Comparison of ENCODE assay signal across 8 cellular contexts in the genomic region with DNA sequence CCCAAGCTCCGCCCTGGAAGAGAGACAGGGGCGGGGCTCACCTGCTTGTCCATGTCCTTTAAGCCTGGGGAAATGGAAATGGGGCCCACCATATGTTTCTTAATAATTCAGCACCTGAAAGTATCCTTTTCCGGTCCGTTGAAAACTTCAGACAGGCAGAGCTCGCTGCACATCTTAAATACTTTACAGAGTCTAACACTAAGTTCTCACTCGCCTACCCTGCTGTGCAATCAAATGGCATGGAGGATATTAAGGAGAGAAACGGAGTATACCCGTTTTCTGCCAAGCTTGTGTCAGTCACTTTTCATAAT. TPM values are rescaled to one million over a fixed set of nuclear protein-coding genes. Genes with fewer than 3 reads are reported as not detected.
DNase-seq lines count a peak whose midpoint lies in the region; TF ChIP-seq lines count a peak whose summit lies in the region.

No MANE protein-coding gene starts in this region.

- no peaks in the 10 kb centered on the region for H3F3A ChIP-seq in neural cell (ENCODE audit: insufficient read depth, low read length, poor library complexity, severe bottlenecking)

- peaks cover 0 to 1% (median 0%) of the 10 kb centered on the region in 7 donors for H3K9me3 Mint-ChIP-seq in CD14-positive monocyte

- H3K4me2 ChIP-seq in Karpas-422 (ENCODE audit: low read depth, low read length, poor library complexity, severe bottlenecking) (peak overlapping the region; percentile 12), neural cell (ENCODE audit: low read length) (no peak overlapping the region)

- DNase-seq in CD14-positive monocyte (ENCODE audit: low spot score) (no peak), Karpas-422 (no peak), dorsolateral prefrontal cortex (no peak), HUDEP-2 (lab: John Stamatoyannopoulos, UW; ENCODE audit: unreplicated experiment in 76 of 76) (no peak), HK-2 (ENCODE audit: unreplicated experiment) (no peak)
- no peak for DNase-seq in stimulated activated CD4-positive, alpha-beta T cell treated with anti-CD3 and anti-CD28 coated beads, Interleukin-4, amount 100 ng/mL, for 1 hour
- DNase-seq in activated CD4-positive, alpha-beta T cell treated with anti-CD3 and anti-CD28 coated beads, Interleukin-2, amount 50 U/mL, for 1 hour = no peak

- H3K27me3 Mint-ChIP-seq in CD14-positive monocyte (ENCODE audit: low read depth in 3 of 3) = peaks cover 9 to 20% (median 12%) of the 10 kb centered on the region in 3 donors

- intact Hi-C loops in CD14-positive monocyte (cut with micrococcal nuclease) (no loop called here), dorsolateral prefrontal cortex (cut with DNase I) (loop anchor here (2.0 to 10.0 kb wide), 5 partner anchors 38 to 558 kb away; a partner anchor contains a TSS)

- H3K36me3 ChIP-seq in Karpas-422 (ENCODE audit: insufficient read depth, low read length) (peaks cover 7% of the 10 kb centered on the region; the same call in 1 of the 2 replicates), neural cell (ENCODE audit: insufficient read depth, low read length) (no peaks in the 10 kb centered on the region)

- peaks cover 23 to 34% of the 10 kb centered on the region in 2 donors for H3K36me3 Mint-ChIP-seq in CD14-positive monocyte

- no peak for TF ChIP-seq CTCF in CD14-positive monocyte (IDR thresholded peaks at IDR 0.05)
- TF ChIP-seq CTCF in dorsolateral prefrontal cortex (IDR thresholded peaks at IDR 0.05 in 54 of 56, conservative IDR thresholded peaks at IDR 0.05 in 2 of 56; ENCODE audit: low read depth in 1 of 56, partially characterized antibody in 56 of 56) = no peak
- no peak for TF ChIP-seq CTCF in neural cell (IDR thresholded peaks at IDR 0.05; ENCODE audit: poor library complexity, severe bottlenecking)

- H3K4me1 Mint-ChIP-seq in CD14-positive monocyte = peaks cover 25% of the 10 kb centered on the region

- H2AFZ ChIP-seq in Karpas-422 (ENCODE audit: low read length) (peak overlapping the region; percentile 1; the same call in 1 of the 2 replicates), neural cell (ENCODE audit: low read depth, low read length) (peak overlapping the region; percentile 93)

- no peaks in the 10 kb centered on the region for H3K9me3 ChIP-seq in Karpas-422 (ENCODE audit: low read length)
- H3K9me3 ChIP-seq in neural cell (ENCODE audit: low read length) = no peaks in the 10 kb centered on the region

- H3K4me1 ChIP-seq in Karpas-422 (ENCODE audit: low read length) = peaks cover 15% of the 10 kb centered on the region

- no peak for TF ChIP-seq EP300 in neural cell (conservative IDR thresholded peaks at IDR 0.05; ENCODE audit: poor library complexity, severe bottlenecking)

- H4K20me1 ChIP-seq in Karpas-422 (ENCODE audit: insufficient read depth, low read depth, low read length) = no peaks in the 10 kb centered on the region
- H4K20me1 ChIP-seq in neural cell (ENCODE audit: insufficient read depth) = no peaks in the 10 kb centered on the region

- H3K4me3 Mint-ChIP-seq in CD14-positive monocyte = peak overlapping the region; percentile 96 to 98

- H3K27ac Mint-ChIP-seq in CD14-positive monocyte = peak overlapping the region; percentile 42 to 97 (median 80)

- H3K27me3 ChIP-seq in Karpas-422 (ENCODE audit: low read length) (no peaks in the 10 kb centered on the region), dorsolateral prefrontal cortex (no peaks in the 10 kb centered on the region), neural cell (ENCODE audit: insufficient read depth, low read depth, low read length) (no peaks in the 10 kb centered on the region)

- H3K9me2 ChIP-seq in Karpas-422 (replicated peaks; ENCODE audit: insufficient read depth, low read length) (no peaks in the 10 kb centered on the region), neural cell (ENCODE audit: insufficient read depth, low read length) (no peaks in the 10 kb centered on the region)

- H3K9ac ChIP-seq in Karpas-422 (ENCODE audit: low read length) = peak overlapping the region; percentile 2; the same call in 1 of the 2 replicates
- peak overlapping the region; percentile 93 for H3K9ac ChIP-seq in neural cell (ENCODE audit: low read length)

- TF ChIP-seq RAD21 in neural cell (conservative IDR thresholded peaks at IDR 0.05) = no peak

- H3K4me3 ChIP-seq in Karpas-422 (ENCODE audit: low read length) (peak overlapping the region; percentile 86), dorsolateral prefrontal cortex (peak overlapping the region; percentile 66 to 99 (median 94)), neural cell (ENCODE audit: low read length) (peak overlapping the region; percentile 98)

- H3K27ac ChIP-seq in Karpas-422 (ENCODE audit: low read length) = no peak overlapping the region
- peak overlapping the region in 58 of 59 donors; percentile 55 to 98 (median 92) for H3K27ac ChIP-seq in dorsolateral prefrontal cortex
- peak overlapping the region; percentile 83 for H3K27ac ChIP-seq in neural cell (ENCODE audit: low read length)

- peaks cover 23% of the 10 kb centered on the region for H3K79me2 ChIP-seq in Karpas-422 (ENCODE audit: low read length)
- peaks cover 18% of the 10 kb centered on the region for H3K79me2 ChIP-seq in neural cell (replicated peaks; ENCODE audit: insufficient read depth, low read length)

TF ChIP-seq in neural cell, 6 proteins besides CTCF, POLR2A, EP300 and RAD21:
- TF ChIP-seq EZH2 (IDR thresholded peaks at IDR 0.05; ENCODE audit: borderline replicate concordance, insufficient read depth, low read length, poor library complexity, severe bottlenecking) (no peak), TAF1 (IDR thresholded peaks at IDR 0.05; ENCODE audit: low read depth) (no peak), SMC3 (conservative IDR thresholded peaks at IDR 0.05; ENCODE audit: poor library complexity) (no peak), MXI1 (conservative IDR thresholded peaks at IDR 0.05; ENCODE audit: poor library complexity, severe bottlenecking) (no peak), POLR2AphosphoS5 (IDR thresholded peaks at IDR 0.05) (no peak)
- TF ChIP-seq, protein P1, sequence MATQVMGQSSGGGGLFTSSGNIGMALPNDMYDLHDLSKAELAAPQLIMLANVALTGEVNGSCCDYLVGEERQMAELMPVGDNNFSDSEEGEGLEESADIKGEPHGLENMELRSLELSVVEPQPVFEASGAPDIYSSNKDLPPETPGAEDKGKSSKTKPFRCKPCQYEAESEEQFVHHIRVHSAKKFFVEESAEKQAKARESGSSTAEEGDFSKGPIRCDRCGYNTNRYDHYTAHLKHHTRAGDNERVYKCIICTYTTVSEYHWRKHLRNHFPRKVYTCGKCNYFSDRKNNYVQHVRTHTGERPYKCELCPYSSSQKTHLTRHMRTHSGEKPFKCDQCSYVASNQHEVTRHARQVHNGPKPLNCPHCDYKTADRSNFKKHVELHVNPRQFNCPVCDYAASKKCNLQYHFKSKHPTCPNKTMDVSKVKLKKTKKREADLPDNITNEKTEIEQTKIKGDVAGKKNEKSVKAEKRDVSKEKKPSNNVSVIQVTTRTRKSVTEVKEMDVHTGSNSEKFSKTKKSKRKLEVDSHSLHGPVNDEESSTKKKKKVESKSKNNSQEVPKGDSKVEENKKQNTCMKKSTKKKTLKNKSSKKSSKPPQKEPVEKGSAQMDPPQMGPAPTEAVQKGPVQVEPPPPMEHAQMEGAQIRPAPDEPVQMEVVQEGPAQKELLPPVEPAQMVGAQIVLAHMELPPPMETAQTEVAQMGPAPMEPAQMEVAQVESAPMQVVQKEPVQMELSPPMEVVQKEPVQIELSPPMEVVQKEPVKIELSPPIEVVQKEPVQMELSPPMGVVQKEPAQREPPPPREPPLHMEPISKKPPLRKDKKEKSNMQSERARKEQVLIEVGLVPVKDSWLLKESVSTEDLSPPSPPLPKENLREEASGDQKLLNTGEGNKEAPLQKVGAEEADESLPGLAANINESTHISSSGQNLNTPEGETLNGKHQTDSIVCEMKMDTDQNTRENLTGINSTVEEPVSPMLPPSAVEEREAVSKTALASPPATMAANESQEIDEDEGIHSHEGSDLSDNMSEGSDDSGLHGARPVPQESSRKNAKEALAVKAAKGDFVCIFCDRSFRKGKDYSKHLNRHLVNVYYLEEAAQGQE (IDR thresholded peaks at IDR 0.05; ENCODE audit: borderline replicate concordance) = no peak
TF ChIP-seq in neural cell: peak in this region for 0.

RNA-seq across cellular contexts. Expression of a gene that starts 0.5 kb away (rescaled TPM):
- polyA plus RNA-seq in CD14-positive monocyte (1 to 10 TPM; 1.7 to 2.4 TPM), neural cell (20.1 and 24.6 TPM in 2 replicates)
- 17.4 and 20.1 TPM in 2 replicates for total RNA-seq in Karpas-422 (2014; rRNA removed; shearing (Covaris generic); ENCODE audit: low replicate concordance)
- 10 to 100 TPM; 15.7 to 56.7 (median 29.3) TPM for total RNA-seq in dorsolateral prefrontal cortex
- polyA minus RNA-seq in neural cell = 23.3 and 23.6 TPM in 2 replicates

RNA-seq across cellular contexts. Expression of a gene that starts 37.8 kb away (rescaled TPM):
- under 1 TPM in 1 of 2 donors, not detected in 1; 0.12 TPM for polyA plus RNA-seq in CD14-positive monocyte
- total RNA-seq in Karpas-422 (2014; rRNA removed; shearing (Covaris generic); ENCODE audit: low replicate concordance) = 9.9 and 14.6 TPM in 2 replicates
- total RNA-seq in dorsolateral prefrontal cortex = 1 to 10 TPM in 4 of 120 experiments, under 1 TPM in 111, not detected in 5; 0.17 to 1.3 (median 0.44) TPM
- polyA plus RNA-seq in neural cell = 0.48 and 0.64 TPM in 2 replicates
- polyA minus RNA-seq in neural cell = 0.49 and 0.81 TPM in 2 replicates

RNA-seq across cellular contexts. Expression of a gene that starts 37.9 kb away (rescaled TPM):
- polyA plus RNA-seq in CD14-positive monocyte (10 to 100 TPM; 25.2 to 30.9 TPM), neural cell (16.1 and 18.0 TPM in 2 replicates)
- total RNA-seq in Karpas-422 (2014; rRNA removed; shearing (Covaris generic); ENCODE audit: low replicate concordance) = 17.1 and 26.3 TPM in 2 replicates
- total RNA-seq in dorsolateral prefrontal cortex = 10 to 100 TPM; 30.5 to 72.7 (median 39.3) TPM
- polyA minus RNA-seq in neural cell = 20.0 and 23.5 TPM in 2 replicates

Comparison
In these comparisons a context has a peak if more than half of its experiments do, and no peak if none do; other contexts are left out.
1. intact Hi-C loops: an anchor here in dorsolateral prefrontal cortex (2.0 to 10.0 kb wide); none called in CD14-positive monocyte.